In the genomic region with DNA sequence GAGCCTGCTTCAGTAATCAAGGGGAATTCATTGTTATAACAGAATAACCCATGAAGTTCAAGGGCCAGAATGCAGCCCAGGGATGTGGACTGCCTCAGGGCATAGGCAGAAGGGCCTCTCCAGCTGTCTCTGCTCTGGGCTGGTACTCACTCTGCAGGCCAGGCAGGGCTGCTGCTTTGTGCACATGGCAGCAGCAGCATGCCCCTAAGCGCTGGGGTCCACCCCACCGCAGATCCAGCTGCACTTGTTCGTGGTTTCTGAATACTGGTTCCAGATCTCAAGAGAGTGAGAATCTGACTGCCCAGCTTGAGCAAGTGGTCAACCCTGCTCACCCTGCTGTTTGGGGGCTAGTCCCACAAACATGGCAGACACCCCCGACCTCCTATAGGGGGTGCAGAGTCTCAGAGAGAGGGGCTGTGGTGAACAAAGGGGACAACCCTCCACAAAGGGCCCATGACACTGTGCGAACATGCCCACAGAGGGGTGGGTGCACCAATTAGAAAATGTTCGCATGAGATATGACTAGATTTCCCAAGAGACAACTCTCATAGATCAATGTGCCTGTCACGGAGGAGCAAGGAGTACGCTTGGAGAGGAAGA, we compare ENCODE assay signal across 19 cellular contexts.
DNase-seq lines count a peak whose midpoint lies in the region; ATAC-seq and TF ChIP-seq lines count a peak whose summit lies in the region.
"Had no signal": no experiment of that assay in that cellular context is flagged by ENCODE, and none has a peak within 500 bp of the region (broad histone marks: within the 10 kb centered on the region; RNA-seq: fewer than 3 reads in every experiment).

No MANE protein-coding gene starts in this region.

- no peak for ATAC-seq in GM21576 (IDR thresholded peaks at IDR 0.05; ENCODE audit: unreplicated experiment)

- H3K9me3 ChIP-seq in osteoblast (ENCODE audit: low read depth, low read length): no peaks in the 10 kb centered on the region

- no peaks in the 10 kb centered on the region for H4K20me1 ChIP-seq in osteoblast (ENCODE audit: insufficient read depth, low read length)

- peaks cover 6% of the 10 kb centered on the region for H3K9me3 Mint-ChIP-seq in endothelial cell (ENCODE audit: unreplicated experiment)

- peaks cover 59% of the 10 kb centered on the region for H3K36me3 Mint-ChIP-seq in endothelial cell (ENCODE audit: low read depth, unreplicated experiment)

- H3K27ac ChIP-seq in osteoblast (ENCODE audit: low read depth, low read length): no peak overlapping the region
- H3K27ac ChIP-seq: 22Rv1, parathyroid adenoma had no signal

- H3K4me1 Mint-ChIP-seq in endothelial cell (ENCODE audit: unreplicated experiment): peaks cover 14% of the 10 kb centered on the region

- no peak overlapping the region for H2AFZ ChIP-seq in osteoblast (ENCODE audit: low read length)
- H2AFZ ChIP-seq: parathyroid adenoma had no signal

- peak; percentile 31 for DNase-seq in DMS 273 (lab: John Stamatoyannopoulos, UW; ENCODE audit: unreplicated experiment)
- no peak for DNase-seq in DMS 273 treated with DMSO at 0.1 percent for 48 hours (lab: John Stamatoyannopoulos, UW)
- DNase-seq in NCI-H2171 (lab: John Stamatoyannopoulos, UW): peak; percentile 67
- DNase-seq in endothelial cell (ENCODE audit: low spot score): no peak
- DNase-seq in osteoblast (ENCODE audit: insufficient read length, low spot score, missing footprints): peak; percentile 71
- no peak for DNase-seq in NCI-H1048 (lab: John Stamatoyannopoulos, UW)
- DNase-seq in T1000 (lab: John Stamatoyannopoulos, UW): no peak
- DNase-seq: activated B cell treated with CpG ODN at 0.5 μM for 24 hours; activated naive CD4-positive, alpha-beta T cell; effector CD8-positive, alpha-beta T cell; foreskin melanocyte; HCEC 1CT; NCI-H1417 treated with DMSO at 0.1 percent for 48 hours; RPMI8226; stimulated activated CD4-positive, alpha-beta T cell treated with anti-CD3 and anti-CD28 coated beads, Interleukin-12 subunit alpha, Interleukin-12 subunit beta, amount 100 ng/mL, for 4 hours; T-helper 1 cell had no signal

- H3K4me3 Mint-ChIP-seq in endothelial cell (ENCODE audit: unreplicated experiment): peak overlapping the region; percentile 9
- H3K4me3 Mint-ChIP-seq: activated B cell treated with CpG ODN at 0.5 μM for 24 hours had no signal

- peaks cover 26% of the 10 kb centered on the region for H3K27me3 Mint-ChIP-seq in endothelial cell (ENCODE audit: unreplicated experiment)
- H3K27me3 Mint-ChIP-seq: activated B cell treated with CpG ODN at 0.5 μM for 24 hours had no signal

- H3K4me2 ChIP-seq in osteoblast (ENCODE audit: insufficient read depth, low read length): no peak overlapping the region

- H3K36me3 ChIP-seq in osteoblast (ENCODE audit: insufficient read depth, low read length): peaks cover 23% of the 10 kb centered on the region

- peaks cover 29% of the 10 kb centered on the region for H3K4me1 ChIP-seq in osteoblast (ENCODE audit: insufficient read depth, low read length)
- H3K4me1 ChIP-seq: parathyroid adenoma had no signal

- no peaks in the 10 kb centered on the region for H3K79me2 ChIP-seq in osteoblast (ENCODE audit: insufficient read depth, low read length)
- H3K79me2 ChIP-seq: parathyroid adenoma had no signal

- H3K27ac Mint-ChIP-seq in endothelial cell (ENCODE audit: unreplicated experiment): no peak overlapping the region
- H3K27ac Mint-ChIP-seq: activated B cell treated with CpG ODN at 0.5 μM for 24 hours had no signal

- TF ChIP-seq CTCF in endothelial cell (IDR thresholded peaks at IDR 0.05; ENCODE audit: unreplicated experiment) (no peak), osteoblast (IDR thresholded peaks at IDR 0.05; ENCODE audit: extremely low read depth, low read depth, low read length) (no peak)

- no peaks in the 10 kb centered on the region for H3K27me3 ChIP-seq in osteoblast (ENCODE audit: insufficient read depth, low read length)

- H3K4me3 ChIP-seq in osteoblast (ENCODE audit: insufficient read depth, low read length): no peak overlapping the region

Comparison
In these comparisons a context has a peak if more than half of its experiments do, and no peak if none do; other contexts are left out.
1. DNase-seq: peak in DMS 273 (single experiment), NCI-H2171 (single experiment) and osteoblast (single experiment); none in DMS 273 treated with DMSO at 0.1 percent for 48 hours (single experiment), endothelial cell (single experiment), NCI-H1048 (single experiment) and T1000 (single experiment).